In the genomic region with DNA sequence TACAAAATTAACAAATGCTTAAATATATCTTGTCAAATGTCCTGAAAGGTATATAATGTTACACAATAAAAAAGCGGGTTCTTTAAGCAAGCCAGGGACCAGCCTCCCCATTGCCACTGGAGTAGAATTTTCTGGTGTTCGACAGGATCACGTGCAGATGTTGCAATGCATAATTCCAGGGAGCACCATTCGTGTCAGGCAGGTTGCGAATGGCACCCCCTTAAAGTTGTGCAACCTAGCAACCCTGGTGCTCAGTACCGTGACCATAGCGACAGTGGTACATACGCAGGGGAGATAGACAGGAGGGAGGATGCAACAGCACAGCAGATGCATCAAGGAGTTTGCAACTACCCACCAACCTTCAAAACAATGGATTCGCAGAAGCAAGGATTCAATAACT, we compare ENCODE assay signal across 33 cellular contexts. TPM values are rescaled to one million over a fixed set of nuclear protein-coding genes. Genes with fewer than 3 reads are reported as not detected.
"Had no signal": no experiment of that assay in that cellular context is flagged by ENCODE, and none has a peak within 500 bp of the region (broad histone marks: within the 10 kb centered on the region; RNA-seq: fewer than 3 reads in every experiment).

No MANE protein-coding gene starts in this region.

- H3K9me3 ChIP-seq: esophagus squamous epithelium, gastroesophageal sphincter had no signal

- H3K27ac ChIP-seq: brain microvascular endothelial cell, coronary artery, dorsolateral prefrontal cortex, epithelial cell of prostate, esophagus squamous epithelium, gastroesophageal sphincter, VCaP had no signal

- ATAC-seq: activated naive CD4-positive, alpha-beta T cell treated with anti-CD3 and anti-CD28 coated beads, Interleukin-2, amount 50 U/mL, for 72 hours; activated T-cell treated with anti-CD3 and anti-CD28 coated beads, Interleukin-2, amount 50 U/mL, for 72 hours; gastroesophageal sphincter; WTC11 had no signal

- FAIRE-seq: astrocyte, bronchial epithelial cell, endometrium, endothelial cell of umbilical vein, TTC549 had no signal

- H3K27me3 ChIP-seq: brain microvascular endothelial cell, dorsolateral prefrontal cortex, gastroesophageal sphincter had no signal

- H3K4me3 ChIP-seq: coronary artery, dorsolateral prefrontal cortex, esophagus squamous epithelium, gastroesophageal sphincter had no signal

- DNase-seq: activated CD4-positive, alpha-beta memory T cell treated with anti-CD3 and anti-CD28 coated beads, Interleukin-2, amount 10 ng/mL, durations not matched to agents 7 days and 5 days; activated CD4-positive, alpha-beta T cell treated with anti-CD3 and anti-CD28 coated beads for 1 hour; activated CD4-positive, alpha-beta T cell treated with anti-CD3 and anti-CD28 coated beads for 4 hours; activated CD4-positive, alpha-beta T cell treated with anti-CD3 and anti-CD28 coated beads, Interleukin-2, amount 10 ng/mL, durations not matched to agents 7 days and 5 days; activated CD4-positive, alpha-beta T cell treated with anti-CD3 and anti-CD28 coated beads, Interleukin-2, amount 50 U/mL, for 4 hours; activated CD8-positive, alpha-beta memory T cell treated with anti-CD3 and anti-CD28 coated beads, Interleukin-2, amount 50 U/mL, for 48 hours; activated gamma-delta T cell; activated naive CD4-positive, alpha-beta T cell; activated naive CD4-positive, alpha-beta T cell treated with anti-CD3 and anti-CD28 coated beads, Interleukin-2, amount 10 ng/mL, durations not matched to agents 7 days and 5 days; activated naive CD8-positive, alpha-beta T cell treated with anti-CD3 and anti-CD28 coated beads, Interleukin-2, amount 10 ng/mL, durations not matched to agents 7 days and 5 days; activated T-cell treated with anti-CD3 and anti-CD28 coated beads for 4 hours; activated T-cell treated with anti-CD3 and anti-CD28 coated beads, Interleukin-2, amount 50 U/mL, for 24 hours; activated T-cell treated with anti-CD3 and anti-CD28 coated beads, Interleukin-2, amount 50 U/mL, for 72 hours; amniotic stem cell; anterior cingulate cortex; brain microvascular endothelial cell; dorsolateral prefrontal cortex; effector memory CD4-positive, alpha-beta T cell; esophagus squamous epithelium; foreskin melanocyte; hippocampal formation; T-helper 2 cell had no signal

- H3K36me3 ChIP-seq: brain microvascular endothelial cell, esophagus squamous epithelium, gastroesophageal sphincter had no signal

RNA-seq across cellular contexts. Expression of a gene that starts 6.6 kb away (rescaled TPM):
- total RNA-seq: endothelial cell of umbilical vein had no signal
- polyA plus RNA-seq: endothelial cell of umbilical vein had no signal
